ENCODE assay signal across 17 cellular contexts in genomic region chr18:24201699-24202687, GRCh38.
A peak's percentile ranks its signal among the peaks of the same experiment; 100 is the strongest.
DNase-seq lines count a peak whose midpoint lies in the region; ATAC-seq, FAIRE-seq and TF ChIP-seq lines count a peak whose summit lies in the region.
"Had no signal": no experiment of that assay in that cellular context is flagged by ENCODE, and none has a peak within 500 bp of the region (broad histone marks: within the 10 kb centered on the region; RNA-seq: fewer than 3 reads in every experiment).

No MANE protein-coding gene starts in this region.

- no peak overlapping the region for H2AFZ ChIP-seq in H9 (ENCODE audit: low read length)

- H3K9ac ChIP-seq in H9 (ENCODE audit: extremely low read depth, insufficient read length, low read length): no peak overlapping the region
- H3K9ac ChIP-seq: SK-N-SH had no signal

- H3K14ac ChIP-seq in H9 (ENCODE audit: insufficient read depth, low read length): no peak overlapping the region

- H4K5ac ChIP-seq in H9 (ENCODE audit: insufficient read length, low read depth, low read length): no peak overlapping the region

- H3K9me3 Mint-ChIP-seq in H9: no peaks in the 10 kb centered on the region
- H3K9me3 Mint-ChIP-seq: CD14-positive monocyte had no signal

- no peak for ATAC-seq in GM21737 (IDR thresholded peaks at IDR 0.05; ENCODE audit: unreplicated experiment)
- ATAC-seq: Panc1 had no signal

- H2BK15ac ChIP-seq in H9 (ENCODE audit: low read depth, low read length): no peak overlapping the region

- no peak overlapping the region for H3K4me2 ChIP-seq in H9 (ENCODE audit: insufficient read depth, insufficient read length, low read length)
- H3K4me2 ChIP-seq: SK-N-SH had no signal

- H3K36me3 Mint-ChIP-seq in H9 (ENCODE audit: insufficient read depth in 1 of 3, low read depth in 3 of 3): no peaks in the 10 kb centered on the region; a peak in 1 of 7 replicates

- FAIRE-seq in colon (lab: Jason Lieb, UNC): peak; percentile 51
- FAIRE-seq: GM12892 had no signal

- H3K4me3 Mint-ChIP-seq in H9: no peak overlapping the region
- H3K4me3 Mint-ChIP-seq: CD14-positive monocyte had no signal

- H2BK12ac ChIP-seq in H9 (ENCODE audit: insufficient read length, low read depth, low read length): no peak overlapping the region

- peaks cover 4 to 5% of the 10 kb centered on the region in 2 experiments for H3K4me1 Mint-ChIP-seq in H9

- H3K27ac Mint-ChIP-seq in H9: peak overlapping the region in 2 of 3 experiments; percentile 39 to 45; a peak in 2 of 7 replicates

- no peak overlapping the region for H2BK120ac ChIP-seq in H9 (ENCODE audit: low read depth, low read length, poor library complexity, severe bottlenecking)

- no peaks in the 10 kb centered on the region for H3K27me3 ChIP-seq in H9 (ENCODE audit: insufficient read depth, low read length)

- H3K27ac ChIP-seq in H9 (ENCODE audit: insufficient read length, low read depth, low read length): no peak overlapping the region

- H2BK5ac ChIP-seq in H9 (ENCODE audit: insufficient read length, low read length): no peak overlapping the region

- no peak overlapping the region for H3K23ac ChIP-seq in H9 (ENCODE audit: insufficient read length, low read depth, low read length)

- H3K4me1 ChIP-seq in H9 (ENCODE audit: insufficient read depth, low read length): no peaks in the 10 kb centered on the region

- no peaks in the 10 kb centered on the region for H3K9me3 ChIP-seq in H9 (ENCODE audit: control insufficient read depth, low read depth, low read length)
- H3K9me3 ChIP-seq: SK-N-SH had no signal

- no peak overlapping the region for H3K56ac ChIP-seq in H9 (ENCODE audit: insufficient read length, low read depth, low read length)

- H3K27me3 Mint-ChIP-seq in H9 (ENCODE audit: low read depth): no peaks in the 10 kb centered on the region

- no peak overlapping the region for H3T11ph ChIP-seq in H9 (ENCODE audit: low read length)

- H4K20me1 ChIP-seq in H9 (ENCODE audit: control insufficient read depth, insufficient read depth, insufficient read length): no peaks in the 10 kb centered on the region

- WGBS in H9 (ENCODE audit: extremely low coverage, insufficient read length, low lambda C conversion rate): no CpG with 5 or more reads among the region's 8 CpGs

- no peaks in the 10 kb centered on the region for H3K79me1 ChIP-seq in H9 (ENCODE audit: insufficient read depth, low read depth, low read length, poor library complexity, severe bottlenecking)

- no peaks in the 10 kb centered on the region for H3K23me2 ChIP-seq in H9 (ENCODE audit: insufficient read length, low read depth, low read length, poor library complexity, severe bottlenecking)

- no peak overlapping the region for H2BK20ac ChIP-seq in H9 (ENCODE audit: low read depth, low read length, poor library complexity, severe bottlenecking)

- no peak overlapping the region for H3K18ac ChIP-seq in H9 (ENCODE audit: insufficient read length, low read depth, low read length)

- no peak overlapping the region for H4K8ac ChIP-seq in H9 (replicated peaks; ENCODE audit: insufficient read length, low read depth, low read length)

- TF ChIP-seq CTCF in H9 (conservative IDR thresholded peaks at IDR 0.05): no peak

- H3K4ac ChIP-seq in H9 (ENCODE audit: low read depth, low read length): no peak overlapping the region

- no peak overlapping the region for H4K91ac ChIP-seq in H9 (ENCODE audit: insufficient read length, low read depth, low read length)

- no peaks in the 10 kb centered on the region for H3K79me2 ChIP-seq in H9 (ENCODE audit: insufficient read depth, low read length)

- no peak for DNase-seq in H9
- DNase-seq in NCI-H146 treated with DMSO at 0.1 percent for 48 hours (lab: John Stamatoyannopoulos, UW; ENCODE audit: unreplicated experiment): peak; percentile 34
- peak; percentile 45 for DNase-seq in pons (ENCODE audit: low spot score)
- no peak for DNase-seq in cerebellum (ENCODE audit: low spot score)
- DNase-seq in AG08396 (ENCODE audit: low spot score): no peak
- DNase-seq in putamen (ENCODE audit: low spot score): no peak
- DNase-seq: AML-193, GF-D8, H7, IMR-90, NCI-H1930, SK-N-SH had no signal

- no peak overlapping the region for H2AK5ac ChIP-seq in H9 (ENCODE audit: insufficient read length, low read length)

Comparison
In these comparisons a context has a peak if more than half of its experiments do, and no peak if none do; other contexts are left out.
1. DNase-seq: peak in NCI-H146 treated with DMSO at 0.1 percent for 48 hours (single experiment) and pons (single experiment); none in H9 (single experiment), cerebellum (single experiment), AG08396 (single experiment) and putamen (single experiment).